1 cellular context compared by ENCODE assay signal in genomic region chr7:151088856-151089699, GRCh38.
TF ChIP-seq lines count a peak whose summit lies in the region.

No MANE protein-coding gene starts in this region.

TF ChIP-seq in HepG2, 621 proteins besides CTCF, POLR2A, EP300 and RAD21 (continues in another document):
- TF ChIP-seq, protein P1, sequence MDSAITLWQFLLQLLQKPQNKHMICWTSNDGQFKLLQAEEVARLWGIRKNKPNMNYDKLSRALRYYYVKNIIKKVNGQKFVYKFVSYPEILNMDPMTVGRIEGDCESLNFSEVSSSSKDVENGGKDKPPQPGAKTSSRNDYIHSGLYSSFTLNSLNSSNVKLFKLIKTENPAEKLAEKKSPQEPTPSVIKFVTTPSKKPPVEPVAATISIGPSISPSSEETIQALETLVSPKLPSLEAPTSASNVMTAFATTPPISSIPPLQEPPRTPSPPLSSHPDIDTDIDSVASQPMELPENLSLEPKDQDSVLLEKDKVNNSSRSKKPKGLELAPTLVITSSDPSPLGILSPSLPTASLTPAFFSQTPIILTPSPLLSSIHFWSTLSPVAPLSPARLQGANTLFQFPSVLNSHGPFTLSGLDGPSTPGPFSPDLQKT (CRISPR knock-in tag; IDR thresholded peaks at IDR 0.05; ENCODE audit: borderline replicate concordance) = no peak
- TF ChIP-seq ZBTB2 (CRISPR knock-in tag; IDR thresholded peaks at IDR 0.05; ENCODE audit: low read depth) = 0 out of 2 replicates have a peak, but pooled peaks have one; percentile 13
- TF ChIP-seq, protein P2, sequence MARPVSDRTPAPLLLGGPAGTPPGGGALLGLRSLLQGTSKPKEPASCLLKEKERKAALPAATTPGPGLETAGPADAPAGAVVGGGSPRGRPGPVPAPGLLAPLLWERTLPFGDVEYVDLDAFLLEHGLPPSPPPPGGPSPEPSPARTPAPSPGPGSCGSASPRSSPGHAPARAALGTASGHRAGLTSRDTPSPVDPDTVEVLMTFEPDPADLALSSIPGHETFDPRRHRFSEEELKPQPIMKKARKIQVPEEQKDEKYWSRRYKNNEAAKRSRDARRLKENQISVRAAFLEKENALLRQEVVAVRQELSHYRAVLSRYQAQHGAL (CRISPR knock-in tag; IDR thresholded peaks at IDR 0.05; ENCODE audit: not compliant biosample characterization) = no peak
- TF ChIP-seq SSRP1 (CRISPR knock-in tag; IDR thresholded peaks at IDR 0.05) = no peak
- TF ChIP-seq, protein P3, sequence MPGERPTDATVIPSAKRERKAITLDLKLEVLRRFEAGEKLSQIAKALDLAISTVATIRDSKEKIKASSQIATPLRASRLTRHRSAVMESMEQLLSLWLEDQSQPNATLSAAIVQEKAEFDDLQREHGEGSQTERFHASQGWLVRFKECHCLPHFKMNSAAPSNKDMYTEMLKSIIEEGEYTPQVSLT (CRISPR knock-in tag; IDR thresholded peaks at IDR 0.05; ENCODE audit: borderline replicate concordance, low read depth) = no peak
- TF ChIP-seq DMAP1 (CRISPR knock-in tag; IDR thresholded peaks at IDR 0.05) = 0 out of 2 replicates have a peak, but pooled peaks have one; percentile 26
- no peak for TF ChIP-seq ZNF891 (CRISPR knock-in tag; IDR thresholded peaks at IDR 0.05)
- TF ChIP-seq ZNF646 (CRISPR knock-in tag; IDR thresholded peaks at IDR 0.05) = no peak
- TF ChIP-seq, protein P4, sequence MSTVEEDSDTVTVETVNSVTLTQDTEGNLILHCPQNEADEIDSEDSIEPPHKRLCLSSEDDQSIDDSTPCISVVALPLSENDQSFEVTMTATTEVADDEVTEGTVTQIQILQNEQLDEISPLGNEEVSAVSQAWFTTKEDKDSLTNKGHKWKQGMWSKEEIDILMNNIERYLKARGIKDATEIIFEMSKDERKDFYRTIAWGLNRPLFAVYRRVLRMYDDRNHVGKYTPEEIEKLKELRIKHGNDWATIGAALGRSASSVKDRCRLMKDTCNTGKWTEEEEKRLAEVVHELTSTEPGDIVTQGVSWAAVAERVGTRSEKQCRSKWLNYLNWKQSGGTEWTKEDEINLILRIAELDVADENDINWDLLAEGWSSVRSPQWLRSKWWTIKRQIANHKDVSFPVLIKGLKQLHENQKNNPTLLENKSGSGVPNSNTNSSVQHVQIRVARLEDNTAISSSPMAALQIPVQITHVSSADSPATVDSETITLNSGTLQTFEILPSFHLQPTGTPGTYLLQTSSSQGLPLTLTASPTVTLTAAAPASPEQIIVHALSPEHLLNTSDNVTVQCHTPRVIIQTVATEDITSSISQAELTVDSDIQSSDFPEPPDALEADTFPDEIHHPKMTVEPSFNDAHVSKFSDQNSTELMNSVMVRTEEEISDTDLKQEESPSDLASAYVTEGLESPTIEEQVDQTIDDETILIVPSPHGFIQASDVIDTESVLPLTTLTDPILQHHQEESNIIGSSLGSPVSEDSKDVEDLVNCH (CRISPR knock-in tag; IDR thresholded peaks at IDR 0.05) = no peak
- no peak for TF ChIP-seq SRF (IDR thresholded peaks at IDR 0.05; ENCODE audit: low read depth, low read length)
- TF ChIP-seq RARA (CRISPR knock-in tag; IDR thresholded peaks at IDR 0.05) = peak; percentile 51
- TF ChIP-seq ZFP41 (CRISPR knock-in tag; IDR thresholded peaks at IDR 0.05; ENCODE audit: borderline replicate concordance) = no peak
- TF ChIP-seq NFATC3 (CRISPR knock-in tag; IDR thresholded peaks at IDR 0.05) = no peak
- no peak for TF ChIP-seq JARID2 (CRISPR knock-in tag; IDR thresholded peaks at IDR 0.05; ENCODE audit: insufficient replicate concordance)
- no peak for TF ChIP-seq ZBTB10 (CRISPR knock-in tag; IDR thresholded peaks at IDR 0.05; ENCODE audit: borderline replicate concordance)
- peak; percentile 29; the same call in 1 of the 2 replicates for TF ChIP-seq ZNF331 (CRISPR knock-in tag; IDR thresholded peaks at IDR 0.05)
- no peak for TF ChIP-seq ZNF282 (IDR thresholded peaks at IDR 0.05; ENCODE audit: partially characterized antibody)
- TF ChIP-seq BRCA1 (CRISPR knock-in tag; IDR thresholded peaks at IDR 0.05) = no peak
- no peak for TF ChIP-seq ZNF230 (CRISPR knock-in tag; IDR thresholded peaks at IDR 0.05)
- TF ChIP-seq, protein P5, sequence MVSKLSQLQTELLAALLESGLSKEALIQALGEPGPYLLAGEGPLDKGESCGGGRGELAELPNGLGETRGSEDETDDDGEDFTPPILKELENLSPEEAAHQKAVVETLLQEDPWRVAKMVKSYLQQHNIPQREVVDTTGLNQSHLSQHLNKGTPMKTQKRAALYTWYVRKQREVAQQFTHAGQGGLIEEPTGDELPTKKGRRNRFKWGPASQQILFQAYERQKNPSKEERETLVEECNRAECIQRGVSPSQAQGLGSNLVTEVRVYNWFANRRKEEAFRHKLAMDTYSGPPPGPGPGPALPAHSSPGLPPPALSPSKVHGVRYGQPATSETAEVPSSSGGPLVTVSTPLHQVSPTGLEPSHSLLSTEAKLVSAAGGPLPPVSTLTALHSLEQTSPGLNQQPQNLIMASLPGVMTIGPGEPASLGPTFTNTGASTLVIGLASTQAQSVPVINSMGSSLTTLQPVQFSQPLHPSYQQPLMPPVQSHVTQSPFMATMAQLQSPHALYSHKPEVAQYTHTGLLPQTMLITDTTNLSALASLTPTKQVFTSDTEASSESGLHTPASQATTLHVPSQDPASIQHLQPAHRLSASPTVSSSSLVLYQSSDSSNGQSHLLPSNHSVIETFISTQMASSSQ (IDR thresholded peaks at IDR 0.05; ENCODE audit: low read depth) = no peak
- TF ChIP-seq, protein P5 (CRISPR knock-in tag; IDR thresholded peaks at IDR 0.05; ENCODE audit: borderline replicate concordance) = no peak
- no peak for TF ChIP-seq ZNF616 (CRISPR knock-in tag; IDR thresholded peaks at IDR 0.05; ENCODE audit: low read depth)
- TF ChIP-seq SRSF9 (IDR thresholded peaks at IDR 0.05; ENCODE audit: borderline replicate concordance, insufficient read depth, low read depth, low read length, poor library complexity, severe bottlenecking) = no peak
- no peak for TF ChIP-seq NCOA1 (CRISPR knock-in tag; IDR thresholded peaks at IDR 0.05)
- TF ChIP-seq ZNF792 (CRISPR knock-in tag; IDR thresholded peaks at IDR 0.05) = peak; percentile 61; the same call in 1 of the 2 replicates
- no peak for TF ChIP-seq ZNF567 (CRISPR knock-in tag; IDR thresholded peaks at IDR 0.05; ENCODE audit: borderline replicate concordance)
- TF ChIP-seq RBFOX2 (IDR thresholded peaks at IDR 0.05; ENCODE audit: low read depth, low read length) = no peak
- 0 out of 4 replicates have a peak, but pooled peaks of 1 of the 2 experiments have one; percentile 29 for TF ChIP-seq HMGXB4 (CRISPR knock-in tag; IDR thresholded peaks at IDR 0.05; ENCODE audit: borderline replicate concordance in 1 of 2, low read depth in 1 of 2)
- TF ChIP-seq KDM5B (CRISPR knock-in tag; IDR thresholded peaks at IDR 0.05; ENCODE audit: borderline replicate concordance) = no peak
- TF ChIP-seq AKAP8 (CRISPR knock-in tag; IDR thresholded peaks at IDR 0.05) = peak; percentile 76; the same call in 1 of the 2 replicates
- 0 out of 2 replicates have a peak, but pooled peaks have one; percentile 16 for TF ChIP-seq NFKB2 (CRISPR knock-in tag; IDR thresholded peaks at IDR 0.05; ENCODE audit: borderline replicate concordance)
- TF ChIP-seq RORA (CRISPR knock-in tag; IDR thresholded peaks at IDR 0.05) = no peak
- TF ChIP-seq ZNF468 (CRISPR knock-in tag; IDR thresholded peaks at IDR 0.05) = no peak
- peak; percentile 43; the same call in 1 of the 2 replicates for TF ChIP-seq KDM2A (CRISPR knock-in tag; IDR thresholded peaks at IDR 0.05; ENCODE audit: borderline replicate concordance, low read depth)
- TF ChIP-seq KMT2A (CRISPR knock-in tag; IDR thresholded peaks at IDR 0.05) = peak; percentile 27
- TF ChIP-seq POLR2G (IDR thresholded peaks at IDR 0.05; ENCODE audit: low read depth, low read length) = 0 out of 2 replicates have a peak, but pooled peaks have one; percentile 25
- peak; percentile 70 for TF ChIP-seq ELF3 (CRISPR knock-in tag; IDR thresholded peaks at IDR 0.05)
- TF ChIP-seq ZNF598 (CRISPR knock-in tag; IDR thresholded peaks at IDR 0.05; ENCODE audit: borderline replicate concordance) = no peak
